ENCODE assay signal across 8 cellular contexts in the genomic region with DNA sequence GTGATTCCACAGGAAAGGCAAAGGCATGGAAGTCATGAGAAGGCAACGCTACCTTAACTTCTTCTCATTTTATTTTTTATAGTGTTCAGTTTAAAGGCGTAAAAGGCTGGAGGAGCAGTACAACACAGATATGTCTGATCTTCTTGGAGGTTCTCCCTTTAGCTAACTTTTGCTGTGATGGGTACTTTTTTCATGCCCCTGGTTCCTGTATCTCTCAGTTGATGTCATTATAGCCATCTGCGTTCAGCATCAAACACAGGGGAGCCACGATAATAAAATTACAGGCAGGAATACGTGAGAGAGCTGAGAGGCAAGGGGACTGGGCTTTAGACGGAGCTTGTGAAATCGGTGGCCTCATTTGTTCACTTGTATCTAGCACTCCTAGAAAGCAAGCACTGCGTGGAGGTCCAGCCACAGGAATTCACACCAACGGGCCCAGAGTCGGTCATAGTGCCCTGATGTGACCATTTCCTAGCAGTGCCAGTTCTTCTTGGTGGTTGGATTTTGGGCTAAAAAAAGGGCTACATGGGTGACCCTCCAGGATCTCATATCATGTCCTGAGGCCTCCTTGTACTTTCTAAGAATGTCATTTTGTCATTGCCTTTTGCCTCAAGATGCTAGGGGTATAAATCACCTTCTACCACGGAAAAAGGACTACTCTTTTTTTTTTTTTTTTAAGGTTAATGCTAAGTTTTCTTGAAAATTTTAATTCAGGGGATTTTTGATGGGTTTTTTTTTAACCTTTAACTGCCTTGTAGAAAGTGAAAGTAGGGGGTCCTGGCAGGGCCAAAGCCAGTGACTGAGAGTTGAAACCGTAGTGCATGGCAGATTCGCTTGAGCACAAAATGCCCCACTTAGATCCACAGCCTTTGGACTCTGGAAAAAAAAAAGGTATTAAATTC.
DNase-seq lines count a peak whose midpoint lies in the region; ATAC-seq and TF ChIP-seq lines count a peak whose summit lies in the region.

No MANE protein-coding gene starts in this region.

- no peak for TF ChIP-seq POLR2A in uterus (IDR thresholded peaks at IDR 0.05)

- peak overlapping the region; percentile 94 for H3K4me3 Mint-ChIP-seq in natural killer cell treated with Interleukin-12 subunit alpha and Interleukin-12 subunit beta and Interleukin-15 and Interleukin-18, amount 100 ng/mL, for 72 hours

- H3K9me2 ChIP-seq in MM.1S (replicated peaks; ENCODE audit: insufficient read depth, low read length), result no peaks in the 10 kb centered on the region

- H3K27me3 ChIP-seq in MM.1S (replicated peaks; ENCODE audit: insufficient read depth, low read length) (no peaks in the 10 kb centered on the region), uterus (no peaks in the 10 kb centered on the region)

- H3K27ac ChIP-seq in MM.1S (ENCODE audit: low read length) (peak overlapping the region; percentile 82), uterus (peak overlapping the region in 1 of 2 donors; percentile 53)

- no peak overlapping the region for H2AFZ ChIP-seq in MM.1S (ENCODE audit: low read length)

- no peaks in the 10 kb centered on the region for H3K27me3 Mint-ChIP-seq in natural killer cell treated with Interleukin-12 subunit alpha and Interleukin-12 subunit beta and Interleukin-15 and Interleukin-18, amount 100 ng/mL, for 72 hours

- no peaks in the 10 kb centered on the region for H3K9me3 Mint-ChIP-seq in natural killer cell treated with Interleukin-12 subunit alpha and Interleukin-12 subunit beta and Interleukin-15 and Interleukin-18, amount 100 ng/mL, for 72 hours

- no peak overlapping the region for H3K27ac Mint-ChIP-seq in natural killer cell treated with Interleukin-12 subunit alpha and Interleukin-12 subunit beta and Interleukin-15 and Interleukin-18, amount 100 ng/mL, for 72 hours

- peaks cover 69% of the 10 kb centered on the region for H4K20me1 ChIP-seq in MM.1S (ENCODE audit: insufficient read depth, low read length)

- peak; percentile 57 for ATAC-seq in GM18858 (IDR thresholded peaks at IDR 0.05; ENCODE audit: unreplicated experiment)
- ATAC-seq in GM21717 (IDR thresholded peaks at IDR 0.05; ENCODE audit: unreplicated experiment), result peak; percentile 59
- ATAC-seq in natural killer cell treated with Interleukin-12 subunit alpha and Interleukin-12 subunit beta and Interleukin-15 and Interleukin-18, amount 100 ng/mL, for 72 hours, result peak; percentile 60 to 82

- peaks cover 100% of the 10 kb centered on the region for H3K79me2 ChIP-seq in MM.1S (ENCODE audit: low read length)

- DNase-seq in MM.1S (peak; percentile 58), uterus (no peak), HUDEP-2 (lab: John Stamatoyannopoulos, UW; ENCODE audit: unreplicated experiment in 76 of 76) (no peak), AML-193 (lab: John Stamatoyannopoulos, UW) (no peak), NOMO-1 (lab: John Stamatoyannopoulos, UW; ENCODE audit: unreplicated experiment in 2 of 2) (no peak)
- peak; percentile 88 for DNase-seq in natural killer cell treated with Interleukin-12 subunit alpha and Interleukin-12 subunit beta and Interleukin-15 and Interleukin-18, amount 100 ng/mL, for 72 hours (ENCODE audit: low spot score)

- H3K4me1 ChIP-seq in MM.1S (ENCODE audit: low read length) (peaks cover 86% of the 10 kb centered on the region), uterus (no peaks in the 10 kb centered on the region)

- H3K9ac ChIP-seq in MM.1S (ENCODE audit: low read length), result peak overlapping the region; percentile 50

- H3K36me3 ChIP-seq in MM.1S (replicated peaks; ENCODE audit: insufficient read depth, low read length), result peaks cover 34% of the 10 kb centered on the region
- no peaks in the 10 kb centered on the region for H3K36me3 ChIP-seq in uterus

- H3K9me3 ChIP-seq in MM.1S (replicated peaks; ENCODE audit: insufficient read depth, low read length) (no peaks in the 10 kb centered on the region), uterus (no peaks in the 10 kb centered on the region)

- H3K4me3 ChIP-seq in MM.1S (ENCODE audit: low read length) (peak overlapping the region; percentile 34), uterus (no peak overlapping the region)

- peaks cover 79% of the 10 kb centered on the region for H3F3A ChIP-seq in MM.1S (ENCODE audit: insufficient read depth, low read length)

- peaks cover 45% of the 10 kb centered on the region for H3K36me3 Mint-ChIP-seq in natural killer cell treated with Interleukin-12 subunit alpha and Interleukin-12 subunit beta and Interleukin-15 and Interleukin-18, amount 100 ng/mL, for 72 hours

- TF ChIP-seq CTCF in MM.1S (IDR thresholded peaks at IDR 0.05; ENCODE audit: low read length) (no peak), uterus (IDR thresholded peaks at IDR 0.05) (no peak)

- intact Hi-C loops in uterus (cut with DNase I; ENCODE audit: low total_unique reads), result no loop called here

- H3K4me2 ChIP-seq in MM.1S (ENCODE audit: low read depth, low read length), result peak overlapping the region; percentile 51

- peaks cover 89 to 98% of the 10 kb centered on the region in 2 donors for H3K4me1 Mint-ChIP-seq in natural killer cell treated with Interleukin-12 subunit alpha and Interleukin-12 subunit beta and Interleukin-15 and Interleukin-18, amount 100 ng/mL, for 72 hours (ENCODE audit: low read depth in 2 of 2)

Comparison
In these comparisons a context has a peak if more than half of its experiments do, and no peak if none do; other contexts are left out.
1. DNase-seq: peak in MM.1S (single experiment) and natural killer cell treated with Interleukin-12 subunit alpha and Interleukin-12 subunit beta and Interleukin-15 and Interleukin-18, amount 100 ng/mL, for 72 hours (single experiment); none in uterus (0 of 2), HUDEP-2 (0 of 76), AML-193 (0 of 2) and NOMO-1 (0 of 2).
2. Peak in every context shown above with its lines, with median percentiles within 50 percentile points of each other: ATAC-seq.